Comparison of ENCODE assay signal across 1 cellular context in genomic region chr11:16070573-16070972, GRCh38.
TF ChIP-seq lines count a peak whose summit lies in the region.

No MANE protein-coding gene starts in this region.

TF ChIP-seq in K562, 482 proteins besides CTCF, POLR2A, EP300 and RAD21 (continued from another document):
- no peak for TF ChIP-seq ZBTB43 (CRISPR knock-in tag; IDR thresholded peaks at IDR 0.05)
- TF ChIP-seq ZNF696 (CRISPR knock-in tag; conservative IDR thresholded peaks at IDR 0.05) = no peak
- no peak for TF ChIP-seq ZNF282 (CRISPR knock-in tag; IDR thresholded peaks at IDR 0.05)
- TF ChIP-seq PBX2 (CRISPR knock-in tag; IDR thresholded peaks at IDR 0.05; ENCODE audit: low read depth) = no peak
- TF ChIP-seq PBX2 (tag; conservative IDR thresholded peaks at IDR 0.05; ENCODE audit: low read depth) = no peak
- no peak for TF ChIP-seq RB1 (IDR thresholded peaks at IDR 0.05; ENCODE audit: low read depth)
- no peak for TF ChIP-seq ZNF274 (IDR thresholded peaks at IDR 0.05; ENCODE audit: borderline replicate concordance, low read depth, low read length)
- no peak for TF ChIP-seq ZNF589 (CRISPR knock-in tag; IDR thresholded peaks at IDR 0.05; ENCODE audit: low read depth)
- TF ChIP-seq NFIX (CRISPR knock-in tag; IDR thresholded peaks at IDR 0.05; ENCODE audit: low read depth) = no peak
- TF ChIP-seq CTCFL (IDR thresholded peaks at IDR 0.05; ENCODE audit: borderline replicate concordance, insufficient read depth, low read depth, low read length, poor library complexity, severe bottlenecking) = peak; percentile 28
- no peak for TF ChIP-seq CC2D1A (IDR thresholded peaks at IDR 0.05)
- TF ChIP-seq SREBF1 (IDR thresholded peaks at IDR 0.05; ENCODE audit: borderline replicate concordance, low read depth, low read length) = no peak
TF ChIP-seq in K562: peak in this region for 2.
